Comparison of ENCODE assay signal across 12 cellular contexts in the genomic region with DNA sequence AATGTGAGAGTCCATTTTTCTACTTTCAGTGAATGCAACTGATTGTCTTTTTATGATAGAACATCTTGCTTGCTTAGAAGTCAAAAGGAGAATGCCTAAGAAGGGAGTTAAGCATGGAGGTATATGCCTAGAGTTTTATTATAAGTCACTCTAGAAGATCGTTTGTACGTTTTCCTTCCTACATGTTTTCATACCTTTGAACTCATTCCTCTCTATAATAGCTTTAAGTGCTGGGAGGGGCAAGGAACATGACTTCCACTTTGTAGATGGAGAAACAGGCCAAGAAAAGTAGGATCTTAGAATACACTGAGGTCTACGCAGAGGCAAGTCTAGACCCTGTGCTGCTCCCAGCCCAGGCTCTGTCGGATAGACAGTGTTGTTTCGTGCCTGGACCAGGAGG.
DNase-seq lines count a peak whose midpoint lies in the region; ATAC-seq, FAIRE-seq and TF ChIP-seq lines count a peak whose summit lies in the region.
"Had no signal": no experiment of that assay in that cellular context is flagged by ENCODE, and none has a peak within 500 bp of the region (broad histone marks: within the 10 kb centered on the region; RNA-seq: fewer than 3 reads in every experiment).

No MANE protein-coding gene starts in this region.

- no peaks in the 10 kb centered on the region for H3K27me3 ChIP-seq in CD4-positive, alpha-beta T cell (ENCODE audit: control insufficient read depth, insufficient read depth, low read length)
- H3K27me3 ChIP-seq in small intestine (ENCODE audit: control insufficient read depth in 2 of 2, insufficient read depth in 2 of 2, low read length in 2 of 2) (no peaks in the 10 kb centered on the region), MG63 (peaks cover 10% of the 10 kb centered on the region)

- H3K27ac Mint-ChIP-seq in CD4-positive, alpha-beta T cell: peak overlapping the region; percentile 95
- peak overlapping the region; percentile 84 to 96 (median 92) for H3K27ac Mint-ChIP-seq in immature natural killer cell
- H3K27ac Mint-ChIP-seq in activated naive CD4-positive, alpha-beta T cell treated with anti-CD3 and anti-CD28 coated beads for 36 hours: no peak overlapping the region

- H3K4me3 ChIP-seq in small intestine (ENCODE audit: low read depth in 1 of 2, low read length in 2 of 2) (no peak overlapping the region), MG63 (no peak overlapping the region)

- POLR2A ChIA-PET in CD4-positive, alpha-beta T cell (lab: Charles Lee): interaction anchor here (1.0 to 7.2 kb wide), 4 partner anchors 10 to 30 kb away, joined by 3 to 67 read pairs (median 28); no protein-coding TSS in a partner anchor

- no peaks in the 10 kb centered on the region for H3K9me3 Mint-ChIP-seq in CD4-positive, alpha-beta T cell
- H3K9me3 Mint-ChIP-seq in immature natural killer cell: no peaks in the 10 kb centered on the region
- H3K9me3 Mint-ChIP-seq in activated naive CD4-positive, alpha-beta T cell treated with anti-CD3 and anti-CD28 coated beads for 36 hours: no peaks in the 10 kb centered on the region

- H3K4me1 Mint-ChIP-seq in CD4-positive, alpha-beta T cell (ENCODE audit: low read depth): peaks cover 98% of the 10 kb centered on the region
- H3K4me1 Mint-ChIP-seq in immature natural killer cell: peaks cover 89 to 100% of the 10 kb centered on the region in 2 donors
- peaks cover 73% of the 10 kb centered on the region for H3K4me1 Mint-ChIP-seq in activated naive CD4-positive, alpha-beta T cell treated with anti-CD3 and anti-CD28 coated beads for 36 hours (ENCODE audit: low read depth)

- 40 to 77% (median 57%) methylated on average over 5 of the region's 5 CpGs for WGBS in small intestine, 3 donors

- no peak for FAIRE-seq in small intestine (lab: Jason Lieb, UNC)

- CTCF ChIA-PET in CD4-positive, alpha-beta T cell (lab: Charles Lee): interaction anchor here (1.3 to 2.1 kb wide), 2 partner anchors 29 to 87 kb away, joined by 3 to 6 read pairs; no protein-coding TSS in a partner anchor
- CTCF ChIA-PET in activated naive CD4-positive, alpha-beta T cell treated with anti-CD3 and anti-CD28 coated beads for 36 hours (lab: Charles Lee): no interaction called here

- H3K4me1 ChIP-seq in small intestine (ENCODE audit: control insufficient read depth in 2 of 2, insufficient read depth in 1 of 2, low read depth in 1 of 2, low read length in 1 of 2): peaks cover 55 to 61% of the 10 kb centered on the region in 2 donors

- no peak overlapping the region for H3K4me3 Mint-ChIP-seq in CD4-positive, alpha-beta T cell
- peak overlapping the region in 4 of 5 donors; percentile 59 to 77 (median 75) for H3K4me3 Mint-ChIP-seq in immature natural killer cell
- no peak overlapping the region for H3K4me3 Mint-ChIP-seq in activated naive CD4-positive, alpha-beta T cell treated with anti-CD3 and anti-CD28 coated beads for 36 hours

- H3K9me3 ChIP-seq in CD4-positive, alpha-beta T cell (ENCODE audit: control insufficient read depth, low read length): no peaks in the 10 kb centered on the region
- H3K9me3 ChIP-seq in small intestine (ENCODE audit: control insufficient read depth, low read depth): no peaks in the 10 kb centered on the region
- no peaks in the 10 kb centered on the region for H3K9me3 ChIP-seq in MG63
- H3K9me3 ChIP-seq: Caco-2 had no signal

- H3K36me3 Mint-ChIP-seq in CD4-positive, alpha-beta T cell (ENCODE audit: low read depth): no peaks in the 10 kb centered on the region
- peaks cover 0 to 5% (median 0%) of the 10 kb centered on the region in 3 donors for H3K36me3 Mint-ChIP-seq in immature natural killer cell
- no peaks in the 10 kb centered on the region for H3K36me3 Mint-ChIP-seq in activated naive CD4-positive, alpha-beta T cell treated with anti-CD3 and anti-CD28 coated beads for 36 hours (ENCODE audit: low read depth)

- intact Hi-C loops in CD4-positive, alpha-beta T cell (cut with DNase I, micrococcal nuclease): loop anchor here in 1 of 2 experiments (10.0 kb wide), 1 partner anchor 49 kb away; no protein-coding TSS in a partner anchor
- intact Hi-C loops in activated naive CD4-positive, alpha-beta T cell treated with anti-CD3 and anti-CD28 coated beads for 36 hours (cut with micrococcal nuclease): loop anchor here (1.0 to 10.0 kb wide), 2 partner anchors 9 to 231 kb away; a partner anchor contains a TSS

- TF ChIP-seq CTCF in CD4-positive, alpha-beta T cell (IDR thresholded peaks at IDR 0.05): no peak
- TF ChIP-seq CTCF in VCaP (conservative IDR thresholded peaks at IDR 0.05): no peak

- H3K27me3 Mint-ChIP-seq in CD4-positive, alpha-beta T cell: no peaks in the 10 kb centered on the region
- H3K27me3 Mint-ChIP-seq in immature natural killer cell (ENCODE audit: low read depth in 3 of 3): peaks cover 0 to 13% (median 13%) of the 10 kb centered on the region in 3 donors
- H3K27me3 Mint-ChIP-seq in activated naive CD4-positive, alpha-beta T cell treated with anti-CD3 and anti-CD28 coated beads for 36 hours (ENCODE audit: low read depth): no peaks in the 10 kb centered on the region
- H3K27me3 Mint-ChIP-seq: progenitor cell of endocrine pancreas had no signal

- ATAC-seq in CD4-positive, alpha-beta T cell (ENCODE audit: poor library complexity): no peak
- ATAC-seq: stimulated activated naive CD8-positive, alpha-beta T cell treated with anti-CD3 and anti-CD28 coated beads, Interleukin-15, Interleukin-2, amounts not matched to agents 100 U/mL and 50 U/mL, for 24 hours had no signal

- no peak overlapping the region for H3K27ac ChIP-seq in CD4-positive, alpha-beta T cell (ENCODE audit: low read depth, low read length)
- peak overlapping the region; percentile 100 for H3K27ac ChIP-seq in VCaP
- H3K27ac ChIP-seq in small intestine (ENCODE audit: low read depth in 1 of 2, low read length in 1 of 2): peak overlapping the region; percentile 77 to 84

- DNase-seq in CD4-positive, alpha-beta T cell: no peak
- DNase-seq in immature natural killer cell (no peak), small intestine (peak; percentile 76), MG63 (no peak), NCI-H446 treated with DMSO at 0.1 percent for 48 hours (lab: John Stamatoyannopoulos, UW) (no peak)
- DNase-seq in activated naive CD4-positive, alpha-beta T cell treated with anti-CD3 and anti-CD28 coated beads for 36 hours: no peak
- no peak for DNase-seq in stimulated activated CD4-positive, alpha-beta T cell treated with anti-CD3 and anti-CD28 coated beads, Interleukin-4, amount 100 ng/mL, for 24 hours
- DNase-seq: Caco-2; NCI-H524 treated with DMSO at 0.1 percent for 48 hours; stimulated activated naive CD8-positive, alpha-beta T cell treated with anti-CD3 and anti-CD28 coated beads, Interleukin-15, Interleukin-2, amounts not matched to agents 100 U/mL and 50 U/mL, for 24 hours had no signal

- no peaks in the 10 kb centered on the region for H3K36me3 ChIP-seq in small intestine (ENCODE audit: control insufficient read depth in 2 of 2, insufficient read depth in 2 of 2, low read length in 2 of 2)
- no peaks in the 10 kb centered on the region for H3K36me3 ChIP-seq in MG63

Comparison
In these comparisons a context has a peak if more than half of its experiments do, and no peak if none do; other contexts are left out.
1. H3K4me3 Mint-ChIP-seq: peak in immature natural killer cell (4 of 5); none in CD4-positive, alpha-beta T cell (single experiment) and activated naive CD4-positive, alpha-beta T cell treated with anti-CD3 and anti-CD28 coated beads for 36 hours (single experiment).